ENCODE assay signal across 8 cellular contexts in genomic region chr2:109129921-109130725, GRCh38. TPM values are rescaled to one million over a fixed set of nuclear protein-coding genes. Genes with fewer than 3 reads are reported as not detected.
DNase-seq lines count a peak whose midpoint lies in the region; ATAC-seq and TF ChIP-seq lines count a peak whose summit lies in the region.

No MANE protein-coding gene starts in this region.

- H3K9me3 ChIP-seq in A673 (ENCODE audit: low read depth, low read length, poor library complexity, severe bottlenecking) (no peaks in the 10 kb centered on the region), HUES6 (ENCODE audit: control insufficient read depth, insufficient read depth, low read depth, low read length) (no peaks in the 10 kb centered on the region), mucosa of rectum (ENCODE audit: control insufficient read depth in 2 of 2, low read length in 2 of 2) (no peaks in the 10 kb centered on the region), vagina (no peaks in the 10 kb centered on the region)

- H3K36me3 ChIP-seq in A673 (ENCODE audit: insufficient read depth, low read length, poor library complexity, severe bottlenecking) (no peaks in the 10 kb centered on the region), HUES6 (ENCODE audit: control insufficient read depth, insufficient read depth, low read length) (no peaks in the 10 kb centered on the region), mucosa of rectum (ENCODE audit: control insufficient read depth in 2 of 2, insufficient read depth in 2 of 2, low read length in 2 of 2) (no peaks in the 10 kb centered on the region), vagina (no peaks in the 10 kb centered on the region)

- H3K4me3 ChIP-seq in A673 (ENCODE audit: low read depth, low read length, poor library complexity, severe bottlenecking) (peak overlapping the region; percentile 53), HUES6 (ENCODE audit: low read depth, low read length) (peak overlapping the region; percentile 75), choroid plexus epithelial cell (ENCODE audit: low read depth, low read length) (peak overlapping the region; percentile 71), mucosa of rectum (ENCODE audit: low read length in 2 of 2) (peak overlapping the region; percentile 59 to 69), vagina (peak overlapping the region; percentile 55 to 77)

- peaks cover 12% of the 10 kb centered on the region for H3K4me1 ChIP-seq in A673 (ENCODE audit: insufficient read depth, low read length, poor library complexity, severe bottlenecking)
- H3K4me1 ChIP-seq in HUES6 (ENCODE audit: control insufficient read depth, insufficient read depth, low read length): peaks cover 12% of the 10 kb centered on the region; the same call in 1 of the 2 replicates
- peaks cover 8 to 10% of the 10 kb centered on the region in 2 donors for H3K4me1 ChIP-seq in mucosa of rectum (ENCODE audit: control insufficient read depth in 2 of 2, insufficient read depth in 2 of 2, low read length in 2 of 2)
- peaks cover 32% of the 10 kb centered on the region for H3K4me1 ChIP-seq in vagina

- POLR2A ChIA-PET in A673 (lab: Charles Lee; ENCODE audit: low non-redundant PET): no interaction called here
- POLR2A ChIA-PET in GM10248 (lab: Yijun Ruan, JAX): no interaction called here

- no peak for TF ChIP-seq POLR2A in vagina (IDR thresholded peaks at IDR 0.05)

- TF ChIP-seq CTCF in A673 (conservative IDR thresholded peaks at IDR 0.05; ENCODE audit: low read depth, low read length) (no peak), choroid plexus epithelial cell (conservative IDR thresholded peaks at IDR 0.05; ENCODE audit: low read depth, low read length) (no peak), vagina (IDR thresholded peaks at IDR 0.05) (no peak), GM10248 (IDR thresholded peaks at IDR 0.05; ENCODE audit: control extremely low read depth, extremely low read depth, low read depth, missing control alignments) (no peak)

- H3K9ac ChIP-seq in HUES6 (ENCODE audit: low read length): no peak overlapping the region
- peak overlapping the region in 1 of 2 donors; percentile 58 for H3K9ac ChIP-seq in mucosa of rectum (ENCODE audit: low read depth in 1 of 2, low read length in 2 of 2)

- H3K27me3 ChIP-seq in A673 (replicated peaks; ENCODE audit: insufficient read depth, low read depth, low read length, poor library complexity) (peaks cover 70% of the 10 kb centered on the region), HUES6 (ENCODE audit: control insufficient read depth, insufficient read depth, low read length) (peaks cover 60% of the 10 kb centered on the region), mucosa of rectum (ENCODE audit: control insufficient read depth in 2 of 2, insufficient read depth in 2 of 2, low read length in 2 of 2) (peaks cover 11 to 26% of the 10 kb centered on the region in 2 donors), vagina (no peaks in the 10 kb centered on the region)

- BruUV-seq in A673 (replicated peaks; lab: Mats Ljungman, UMichigan): no TSS peak

- H3K27ac ChIP-seq in A673 (ENCODE audit: low read depth, low read length, poor library complexity, severe bottlenecking): no peak overlapping the region
- H3K27ac ChIP-seq in HUES6 (ENCODE audit: low read depth, low read length): no peak overlapping the region
- peak overlapping the region; percentile 11 to 16 for H3K27ac ChIP-seq in mucosa of rectum (ENCODE audit: low read depth in 2 of 2, low read length in 2 of 2)
- H3K27ac ChIP-seq in vagina: peak overlapping the region; percentile 66

- intact Hi-C loops in A673 (cut with micrococcal nuclease; ENCODE audit: unreplicated experiment) (no loop called here), vagina (cut with DNase I) (loop anchor here (2.0 kb wide), 1 partner anchor 189 kb away; no protein-coding TSS in a partner anchor)

- no peak for ATAC-seq in HG03457 (IDR thresholded peaks at IDR 0.05; ENCODE audit: unreplicated experiment)

- DNase-seq in A673 (ENCODE audit: low spot score) (no peak), choroid plexus epithelial cell (ENCODE audit: low read depth) (peak; percentile 23), vagina (ENCODE audit: extremely low spot score in 2 of 2) (no peak), NCI-H2196 (lab: John Stamatoyannopoulos, UW; ENCODE audit: unreplicated experiment) (no peak), GM10248 (ENCODE audit: extremely low spot score) (no peak)

- CTCF ChIA-PET in A673 (lab: Charles Lee) (no interaction called here), GM10248 (lab: Yijun Ruan, JAX) (no interaction called here)

RNA-seq across cellular contexts. Expression of gene SH3RF3, which starts 1.1 kb away (rescaled TPM):
- total RNA-seq in A673 (2021) (0.11 and 0.15 TPM in 2 replicates), vagina (10.8 TPM)

Comparison
In these comparisons a context has a peak if more than half of its experiments do, and no peak if none do; other contexts are left out.
1. H3K27ac ChIP-seq: peak in mucosa of rectum (2 of 2) and vagina (single experiment); none in A673 (single experiment) and HUES6 (single experiment).
2. RNA of gene SH3RF3, which starts 1.1 kb away (total RNA-seq): 10.8 TPM in vagina (single experiment); 0.11 to 0.15 TPM in A673; every median in the first group is over 10 times any median in the second.
3. Peak in every context shown above with its lines, with median percentiles within 50 percentile points of each other: H3K4me3 ChIP-seq.